ENCODE assay signal across 20 cellular contexts in the genomic region with DNA sequence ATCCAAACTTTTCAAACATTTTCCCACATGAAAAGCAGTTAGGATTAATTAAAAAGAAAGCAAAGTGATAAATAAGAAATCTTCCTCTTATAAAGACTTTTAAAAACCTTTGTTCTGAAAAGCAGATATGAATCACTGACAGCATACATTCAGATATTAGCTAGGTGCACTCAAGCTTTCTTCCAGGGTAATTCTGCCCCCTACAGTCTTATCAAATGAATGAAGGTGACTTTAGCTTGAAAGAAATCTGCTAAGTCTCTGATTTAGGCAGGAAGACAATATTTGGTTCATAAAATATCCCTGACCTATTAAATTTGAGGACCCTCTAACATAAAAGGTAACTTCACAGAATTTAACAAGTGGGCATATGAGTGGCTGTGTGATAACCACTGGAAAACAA.
DNase-seq lines count a peak whose midpoint lies in the region; ATAC-seq, FAIRE-seq and TF ChIP-seq lines count a peak whose summit lies in the region.
"Had no signal": no experiment of that assay in that cellular context is flagged by ENCODE, and none has a peak within 500 bp of the region (broad histone marks: within the 10 kb centered on the region; RNA-seq: fewer than 3 reads in every experiment).

No MANE protein-coding gene starts in this region.

- no peak overlapping the region for H3K23ac ChIP-seq in H1 (ENCODE audit: insufficient read length)

- H4K20me1 ChIP-seq in H1 (replicated peaks in 1 of 2; ENCODE audit: control insufficient read depth in 1 of 2, insufficient read depth in 2 of 2, low read length in 2 of 2), result no peaks in the 10 kb centered on the region

- POLR2A ChIA-PET in H1 (lab: Charles Lee; ENCODE audit: partially characterized antibody), result no interaction called here

- H3K4me2 ChIP-seq in H1 (ENCODE audit: insufficient read depth in 1 of 2, low read depth in 2 of 2, low read length in 2 of 2), result no peak overlapping the region

- H3K9me3 ChIP-seq in H1 (ENCODE audit: insufficient read depth in 2 of 2, low read depth in 1 of 2, low read length in 1 of 2) (no peaks in the 10 kb centered on the region), pancreas (no peaks in the 10 kb centered on the region)
- H3K9me3 ChIP-seq: colonic mucosa, suprapubic skin had no signal

- peak; percentile 34 to 40 for TF ChIP-seq RAD21 in H1 (IDR thresholded peaks at IDR 0.05 in 1 of 2, conservative IDR thresholded peaks at IDR 0.05 in 1 of 2; ENCODE audit: low read depth in 2 of 2, low read length in 2 of 2)

- H3K27ac ChIP-seq in H1 (ENCODE audit: low read depth, low read length) (no peak overlapping the region), pancreas (no peak overlapping the region)
- H3K27ac ChIP-seq: colonic mucosa, HL-60, suprapubic skin had no signal

- H3K79me2 ChIP-seq in H1 (ENCODE audit: control insufficient read depth in 1 of 2, insufficient read depth in 2 of 2, low read length in 2 of 2), result no peaks in the 10 kb centered on the region

- no peak overlapping the region for H3K18ac ChIP-seq in H1 (ENCODE audit: extremely low read depth, low read length)

- no peak for TF ChIP-seq POLR2A in H1 (IDR thresholded peaks at IDR 0.05; ENCODE audit: control extremely low read depth in 1 of 2, low read depth in 2 of 2, low read length in 2 of 2)

- no peak overlapping the region for H2BK12ac ChIP-seq in H1 (ENCODE audit: low read depth, low read length)

- no peak for TF ChIP-seq EP300 in H1 (IDR thresholded peaks at IDR 0.05; ENCODE audit: borderline replicate concordance in 1 of 2, low read depth in 2 of 2, low read length in 2 of 2)

- H4K91ac ChIP-seq in H1 (replicated peaks; ENCODE audit: insufficient read length, low read length), result no peak overlapping the region

- ATAC-seq in pancreas (no peak), GM18867 (IDR thresholded peaks at IDR 0.05; ENCODE audit: unreplicated experiment) (no peak)
- ATAC-seq: esophagus mucosa; left cardiac atrium; naive thymus-derived CD4-positive, alpha-beta T cell had no signal

- no peak overlapping the region for H2BK120ac ChIP-seq in H1 (replicated peaks; ENCODE audit: low read depth, low read length)

- H3K4ac ChIP-seq in H1 (replicated peaks; ENCODE audit: insufficient read length, low read depth, low read length), result no peak overlapping the region

- intact Hi-C loops in pancreas (cut with DNase I), result no loop called here
- intact Hi-C loops in cardiac septum (cut with DNase I), result no loop called here

- H3K27me3 ChIP-seq in H1 (replicated peaks in 1 of 4; ENCODE audit: control insufficient read depth in 3 of 4, extremely low read depth in 1 of 4, insufficient read depth in 3 of 4, low read length in 3 of 4) (no peaks in the 10 kb centered on the region), pancreas (peaks cover 0 to 4% (median 0%) of the 10 kb centered on the region in 4 donors)
- H3K27me3 ChIP-seq: colonic mucosa, suprapubic skin had no signal

- no peak overlapping the region for H2AFZ ChIP-seq in H1 (ENCODE audit: low read length)

- TF ChIP-seq CTCF in H1 (IDR thresholded peaks at IDR 0.05; ENCODE audit: control extremely low read depth in 1 of 3, insufficient read depth in 1 of 3, low read depth in 1 of 3, low read length in 3 of 3), result no peak; a peak in 1 of 4 replicates
- no peak for TF ChIP-seq CTCF in pancreas (IDR thresholded peaks at IDR 0.05)

- no peak overlapping the region for H2BK20ac ChIP-seq in H1 (ENCODE audit: low read length)

- H3K36me3 ChIP-seq in H1 (ENCODE audit: control insufficient read depth in 2 of 4, insufficient read depth in 4 of 4, low read length in 3 of 4) (no peaks in the 10 kb centered on the region), pancreas (no peaks in the 10 kb centered on the region)
- H3K36me3 ChIP-seq: colonic mucosa, suprapubic skin had no signal

- DNase-seq in NCI-H1694 treated with DMSO at 0.1 percent for 48 hours (lab: John Stamatoyannopoulos, UW), result peak; percentile 3
- DNase-seq in NCI-H1694 (lab: John Stamatoyannopoulos, UW), result no peak
- DNase-seq in NCI-H748 (lab: John Stamatoyannopoulos, UW; ENCODE audit: unreplicated experiment), result peak; percentile 26
- DNase-seq in H1 (ENCODE audit: low read depth in 1 of 2, low spot score in 2 of 2), result no peak
- no peak for DNase-seq in pancreas
- DNase-seq in cardiac septum (ENCODE audit: low spot score), result no peak
- DNase-seq in OCI-M2 (lab: John Stamatoyannopoulos, UW; ENCODE audit: unreplicated experiment), result no peak
- DNase-seq: activated CD4-positive, alpha-beta T cell treated with anti-CD3 and anti-CD28 coated beads, Interleukin-2, amount 50 U/mL, for 1 hour; activated T-cell treated with anti-CD3 and anti-CD28 coated beads, Interleukin-2, amount 50 U/mL, for 24 hours; colonic mucosa; head of caudate nucleus; KG1; left cardiac atrium; naive thymus-derived CD4-positive, alpha-beta T cell; SHP77 treated with DMSO at 0.1 percent for 48 hours had no signal

- H3K14ac ChIP-seq in H1 (ENCODE audit: insufficient read length), result no peak overlapping the region

- CTCF ChIA-PET in H1 (lab: Charles Lee; ENCODE audit: partially characterized antibody), result interaction anchor here (0.8 to 1.7 kb wide), 2 partner anchors 8 to 10 kb away, joined by 3 read pairs; no protein-coding TSS in a partner anchor

- no peak overlapping the region for H2BK5ac ChIP-seq in H1 (ENCODE audit: low read depth, low read length)

- H4K8ac ChIP-seq in H1 (ENCODE audit: extremely low read depth, insufficient read depth, low read length), result no peak overlapping the region

- H3K4me1 ChIP-seq in H1 (replicated peaks in 1 of 4; ENCODE audit: control insufficient read depth in 3 of 4, insufficient read depth in 4 of 4, low read length in 3 of 4) (no peaks in the 10 kb centered on the region), pancreas (no peaks in the 10 kb centered on the region)
- H3K4me1 ChIP-seq: colonic mucosa, suprapubic skin had no signal

- H3K79me1 ChIP-seq in H1 (ENCODE audit: low read depth, low read length), result no peaks in the 10 kb centered on the region

- H2BK15ac ChIP-seq in H1 (ENCODE audit: low read length), result no peak overlapping the region

- no peak overlapping the region for H3K4me3 ChIP-seq in H1 (ENCODE audit: extremely low read depth in 1 of 4, insufficient read depth in 2 of 4, low read depth in 3 of 4, low read length in 4 of 4)
- no peak overlapping the region for H3K4me3 ChIP-seq in pancreas
- H3K4me3 ChIP-seq: colonic mucosa, suprapubic skin had no signal

- H3K56ac ChIP-seq in H1 (replicated peaks; ENCODE audit: insufficient read length, low read depth, low read length), result no peak overlapping the region

- no peak overlapping the region for H4K5ac ChIP-seq in H1 (ENCODE audit: insufficient read length, low read depth, low read length)

- no peak overlapping the region for H3K9ac ChIP-seq in H1 (replicated peaks in 1 of 4; ENCODE audit: extremely low read depth in 1 of 4, low read depth in 3 of 4, low read length in 3 of 4)

- no peak for FAIRE-seq in H1 (lab: Jason Lieb, UNC)
- FAIRE-seq in pancreas (lab: Jason Lieb, UNC), result peak; percentile 54
- FAIRE-seq: G401.6 had no signal

- H2AK5ac ChIP-seq in H1 (ENCODE audit: low read depth, low read length), result no peak overlapping the region

- no peaks in the 10 kb centered on the region for H3K23me2 ChIP-seq in H1 (ENCODE audit: low read depth, low read length)

TF ChIP-seq in H1, 55 proteins besides CTCF, POLR2A, EP300 and RAD21:
- TF ChIP-seq CTBP2 (IDR thresholded peaks at IDR 0.05; ENCODE audit: borderline replicate concordance, insufficient read depth, insufficient read length, low read length) (no peak), NANOG (IDR thresholded peaks at IDR 0.05; ENCODE audit: insufficient read depth, low read depth, low read length, poor library complexity, severe bottlenecking) (no peak)

Comparison
In these comparisons a context has a peak if more than half of its experiments do, and no peak if none do; other contexts are left out.
1. DNase-seq: peak in NCI-H1694 treated with DMSO at 0.1 percent for 48 hours (single experiment) and NCI-H748 (single experiment); none in NCI-H1694 (single experiment), H1 (0 of 2), pancreas (0 of 6), cardiac septum (single experiment) and OCI-M2 (single experiment).